In genomic region chr1:232805269-232806070, GRCh38 we compare ENCODE assay signal across 1 cellular context.
A peak's percentile ranks its signal among the peaks of the same experiment; 100 is the strongest.
TF ChIP-seq lines count a peak whose summit lies in the region.

Gene MAP10 (plus strand): TSS chr1:232805416. CDS start chr1:232805450, 34 bp downstream.

TF ChIP-seq in K562, 482 proteins besides CTCF, POLR2A, EP300 and RAD21 (continued from another document and continues in another):
- TF ChIP-seq CREB3 (tag; conservative IDR thresholded peaks at IDR 0.05; ENCODE audit: low read depth) (no peak), ZNF274 (IDR thresholded peaks at IDR 0.05; ENCODE audit: borderline replicate concordance, low read depth, low read length) (no peak), NELFE (IDR thresholded peaks at IDR 0.05; ENCODE audit: insufficient read depth, insufficient read length) (no peak), ZNF668 (CRISPR knock-in tag; IDR thresholded peaks at IDR 0.05) (no peak), KLF13 (tag; IDR thresholded peaks at IDR 0.05; ENCODE audit: borderline replicate concordance, low read depth) (no peak), COPS2 (conservative IDR thresholded peaks at IDR 0.05) (no peak), PHF20 (IDR thresholded peaks at IDR 0.05; ENCODE audit: partially characterized antibody) (peak; percentile 40), HDAC1 (IDR thresholded peaks at IDR 0.05) (no peak), RNF219 (CRISPR knock-in tag; IDR thresholded peaks at IDR 0.05) (no peak), ZNF583 (CRISPR knock-in tag; IDR thresholded peaks at IDR 0.05) (no peak), PTBP1 (IDR thresholded peaks at IDR 0.05; ENCODE audit: low read depth, low read length) (no peak), ZNF239 (CRISPR knock-in tag; IDR thresholded peaks at IDR 0.05) (no peak; the same call in 1 of the 2 replicates), SOX6 (IDR thresholded peaks at IDR 0.05) (peak; percentile 31; the same call in 1 of the 2 replicates), ZNF778 (CRISPR knock-in tag; IDR thresholded peaks at IDR 0.05) (no peak), ZNF398 (CRISPR knock-in tag; IDR thresholded peaks at IDR 0.05) (no peak), ZBED1 (IDR thresholded peaks at IDR 0.05) (no peak), GABPB2 (CRISPR knock-in tag; conservative IDR thresholded peaks at IDR 0.05) (no peak), MCM5 (IDR thresholded peaks at IDR 0.05; ENCODE audit: low read depth) (no peak), KLF6 (CRISPR knock-in tag; IDR thresholded peaks at IDR 0.05; ENCODE audit: borderline replicate concordance) (no peak), MTA3 (IDR thresholded peaks at IDR 0.05; ENCODE audit: borderline replicate concordance) (no peak), TGIF2 (CRISPR knock-in tag; IDR thresholded peaks at IDR 0.05) (no peak), FOXM1 (IDR thresholded peaks at IDR 0.05; ENCODE audit: low read depth) (no peak), FOXM1 (CRISPR knock-in tag; IDR thresholded peaks at IDR 0.05; ENCODE audit: low read depth) (no peak), ZNF134 (CRISPR knock-in tag; conservative IDR thresholded peaks at IDR 0.05) (no peak), TRIM25 (IDR thresholded peaks at IDR 0.05; ENCODE audit: borderline replicate concordance) (no peak), KDM5B (IDR thresholded peaks at IDR 0.05; ENCODE audit: insufficient replicate concordance, low read depth, low read length) (peak; percentile 36)
- TF ChIP-seq, protein P1, sequence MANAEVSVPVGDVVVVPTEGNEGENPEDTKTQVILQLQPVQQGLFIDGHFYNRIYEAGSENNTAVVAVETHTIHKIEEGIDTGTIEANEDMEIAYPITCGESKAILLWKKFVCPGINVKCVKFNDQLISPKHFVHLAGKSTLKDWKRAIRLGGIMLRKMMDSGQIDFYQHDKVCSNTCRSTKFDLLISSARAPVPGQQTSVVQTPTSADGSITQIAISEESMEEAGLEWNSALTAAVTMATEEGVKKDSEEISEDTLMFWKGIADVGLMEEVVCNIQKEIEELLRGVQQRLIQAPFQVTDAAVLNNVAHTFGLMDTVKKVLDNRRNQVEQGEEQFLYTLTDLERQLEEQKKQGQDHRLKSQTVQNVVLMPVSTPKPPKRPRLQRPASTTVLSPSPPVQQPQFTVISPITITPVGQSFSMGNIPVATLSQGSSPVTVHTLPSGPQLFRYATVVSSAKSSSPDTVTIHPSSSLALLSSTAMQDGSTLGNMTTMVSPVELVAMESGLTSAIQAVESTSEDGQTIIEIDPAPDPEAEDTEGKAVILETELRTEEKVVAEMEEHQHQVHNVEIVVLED (CRISPR knock-in tag; IDR thresholded peaks at IDR 0.05), result no peak
- TF ChIP-seq, protein P2, sequence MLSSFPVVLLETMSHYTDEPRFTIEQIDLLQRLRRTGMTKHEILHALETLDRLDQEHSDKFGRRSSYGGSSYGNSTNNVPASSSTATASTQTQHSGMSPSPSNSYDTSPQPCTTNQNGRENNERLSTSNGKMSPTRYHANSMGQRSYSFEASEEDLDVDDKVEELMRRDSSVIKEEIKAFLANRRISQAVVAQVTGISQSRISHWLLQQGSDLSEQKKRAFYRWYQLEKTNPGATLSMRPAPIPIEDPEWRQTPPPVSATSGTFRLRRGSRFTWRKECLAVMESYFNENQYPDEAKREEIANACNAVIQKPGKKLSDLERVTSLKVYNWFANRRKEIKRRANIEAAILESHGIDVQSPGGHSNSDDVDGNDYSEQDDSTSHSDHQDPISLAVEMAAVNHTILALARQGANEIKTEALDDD (IDR thresholded peaks at IDR 0.05), result peak; percentile 48; the same call in 1 of the 2 replicates
- TF ChIP-seq, protein P3, sequence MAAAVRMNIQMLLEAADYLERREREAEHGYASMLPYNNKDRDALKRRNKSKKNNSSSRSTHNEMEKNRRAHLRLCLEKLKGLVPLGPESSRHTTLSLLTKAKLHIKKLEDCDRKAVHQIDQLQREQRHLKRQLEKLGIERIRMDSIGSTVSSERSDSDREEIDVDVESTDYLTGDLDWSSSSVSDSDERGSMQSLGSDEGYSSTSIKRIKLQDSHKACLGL (CRISPR knock-in tag; IDR thresholded peaks at IDR 0.05; ENCODE audit: borderline replicate concordance, poor library complexity, severe bottlenecking), result no peak
- TF ChIP-seq, protein P4, sequence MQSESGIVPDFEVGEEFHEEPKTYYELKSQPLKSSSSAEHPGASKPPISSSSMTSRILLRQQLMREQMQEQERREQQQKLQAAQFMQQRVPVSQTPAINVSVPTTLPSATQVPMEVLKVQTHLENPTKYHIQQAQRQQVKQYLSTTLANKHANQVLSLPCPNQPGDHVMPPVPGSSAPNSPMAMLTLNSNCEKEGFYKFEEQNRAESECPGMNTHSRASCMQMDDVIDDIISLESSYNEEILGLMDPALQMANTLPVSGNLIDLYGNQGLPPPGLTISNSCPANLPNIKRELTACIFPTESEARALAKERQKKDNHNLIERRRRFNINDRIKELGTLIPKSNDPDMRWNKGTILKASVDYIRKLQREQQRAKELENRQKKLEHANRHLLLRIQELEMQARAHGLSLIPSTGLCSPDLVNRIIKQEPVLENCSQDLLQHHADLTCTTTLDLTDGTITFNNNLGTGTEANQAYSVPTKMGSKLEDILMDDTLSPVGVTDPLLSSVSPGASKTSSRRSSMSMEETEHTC (IDR thresholded peaks at IDR 0.05), result no peak
- TF ChIP-seq, protein P5, sequence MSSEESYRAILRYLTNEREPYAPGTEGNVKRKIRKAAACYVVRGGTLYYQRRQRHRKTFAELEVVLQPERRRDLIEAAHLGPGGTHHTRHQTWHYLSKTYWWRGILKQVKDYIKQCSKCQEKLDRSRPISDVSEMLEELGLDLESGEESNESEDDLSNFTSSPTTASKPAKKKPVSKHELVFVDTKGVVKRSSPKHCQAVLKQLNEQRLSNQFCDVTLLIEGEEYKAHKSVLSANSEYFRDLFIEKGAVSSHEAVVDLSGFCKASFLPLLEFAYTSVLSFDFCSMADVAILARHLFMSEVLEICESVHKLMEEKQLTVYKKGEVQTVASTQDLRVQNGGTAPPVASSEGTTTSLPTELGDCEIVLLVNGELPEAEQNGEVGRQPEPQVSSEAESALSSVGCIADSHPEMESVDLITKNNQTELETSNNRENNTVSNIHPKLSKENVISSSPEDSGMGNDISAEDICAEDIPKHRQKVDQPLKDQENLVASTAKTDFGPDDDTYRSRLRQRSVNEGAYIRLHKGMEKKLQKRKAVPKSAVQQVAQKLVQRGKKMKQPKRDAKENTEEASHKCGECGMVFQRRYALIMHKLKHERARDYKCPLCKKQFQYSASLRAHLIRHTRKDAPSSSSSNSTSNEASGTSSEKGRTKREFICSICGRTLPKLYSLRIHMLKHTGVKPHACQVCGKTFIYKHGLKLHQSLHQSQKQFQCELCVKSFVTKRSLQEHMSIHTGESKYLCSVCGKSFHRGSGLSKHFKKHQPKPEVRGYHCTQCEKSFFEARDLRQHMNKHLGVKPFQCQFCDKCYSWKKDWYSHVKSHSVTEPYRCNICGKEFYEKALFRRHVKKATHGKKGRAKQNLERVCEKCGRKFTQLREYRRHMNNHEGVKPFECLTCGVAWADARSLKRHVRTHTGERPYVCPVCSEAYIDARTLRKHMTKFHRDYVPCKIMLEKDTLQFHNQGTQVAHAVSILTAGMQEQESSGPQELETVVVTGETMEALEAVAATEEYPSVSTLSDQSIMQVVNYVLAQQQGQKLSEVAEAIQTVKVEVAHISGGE (CRISPR knock-in tag; IDR thresholded peaks at IDR 0.05), result no peak
- TF ChIP-seq, protein P6, sequence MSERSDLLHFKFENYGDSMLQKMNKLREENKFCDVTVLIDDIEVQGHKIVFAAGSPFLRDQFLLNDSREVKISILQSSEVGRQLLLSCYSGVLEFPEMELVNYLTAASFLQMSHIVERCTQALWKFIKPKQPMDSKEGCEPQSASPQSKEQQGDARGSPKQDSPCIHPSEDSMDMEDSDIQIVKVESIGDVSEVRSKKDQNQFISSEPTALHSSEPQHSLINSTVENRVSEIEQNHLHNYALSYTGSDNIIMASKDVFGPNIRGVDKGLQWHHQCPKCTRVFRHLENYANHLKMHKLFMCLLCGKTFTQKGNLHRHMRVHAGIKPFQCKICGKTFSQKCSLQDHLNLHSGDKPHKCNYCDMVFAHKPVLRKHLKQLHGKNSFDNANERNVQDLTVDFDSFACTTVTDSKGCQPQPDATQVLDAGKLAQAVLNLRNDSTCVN (CRISPR knock-in tag; IDR thresholded peaks at IDR 0.05), result no peak
